In the genomic region with DNA sequence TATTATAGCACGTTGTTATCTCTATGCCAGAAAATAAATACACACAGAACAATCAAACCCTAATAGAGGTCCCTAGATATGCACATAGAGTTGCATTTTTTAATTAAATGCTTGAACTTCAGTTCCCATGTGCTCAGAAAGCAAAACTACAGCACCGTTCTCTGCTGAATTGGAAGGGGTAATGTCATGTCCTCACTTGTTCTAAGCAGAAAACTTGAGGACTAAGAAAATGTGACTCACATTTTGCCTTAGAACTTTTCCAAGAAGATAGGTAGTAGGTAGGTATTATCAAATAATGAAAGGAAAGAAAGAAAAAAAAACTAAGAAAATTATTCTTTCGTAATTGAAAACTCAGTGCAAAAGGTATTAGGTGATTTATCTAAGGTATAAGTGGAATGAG, we compare ENCODE assay signal across 26 cellular contexts.
A peak's percentile ranks its signal among the peaks of the same experiment; 100 is the strongest.
DNase-seq lines count a peak whose midpoint lies in the region; ATAC-seq, FAIRE-seq and TF ChIP-seq lines count a peak whose summit lies in the region.
"Had no signal": no experiment of that assay in that cellular context is flagged by ENCODE, and none has a peak within 500 bp of the region (broad histone marks: within the 10 kb centered on the region; RNA-seq: fewer than 3 reads in every experiment).

No MANE protein-coding gene starts in this region.

- H3F3A ChIP-seq in OCI-LY1 (ENCODE audit: insufficient read depth, low read length) = no peaks in the 10 kb centered on the region

- H3K36me3 ChIP-seq in right atrium auricular region (no peaks in the 10 kb centered on the region), OCI-LY1 (ENCODE audit: insufficient read depth, low read length) (no peaks in the 10 kb centered on the region), bronchial epithelial cell (ENCODE audit: control insufficient read depth, insufficient read depth, low read length) (no peaks in the 10 kb centered on the region), psoas muscle (ENCODE audit: insufficient read depth in 1 of 2, low read depth in 1 of 2) (no peaks in the 10 kb centered on the region), lower lobe of right lung (no peaks in the 10 kb centered on the region), gastrocnemius medialis (no peaks in the 10 kb centered on the region)

- peak; percentile 32 for ATAC-seq in Right ventricle myocardium superior (ENCODE audit: poor library complexity)
- peak in 3 of 4 donors; percentile 21 to 60 (median 28) for ATAC-seq in psoas muscle
- ATAC-seq in lower lobe of right lung = no peak
- no peak for ATAC-seq in gastrocnemius medialis
- ATAC-seq: CD8-positive, alpha-beta T cell; HCT116 had no signal

- TF ChIP-seq POLR2A in gastrocnemius medialis (IDR thresholded peaks at IDR 0.05) = no peak

- DNase-seq in Right ventricle myocardium superior (no peak), right atrium auricular region (ENCODE audit: low spot score) (no peak), bronchial epithelial cell (ENCODE audit: low read depth) (peak; percentile 85), psoas muscle (no peak), lower lobe of right lung (no peak), gastrocnemius medialis (no peak)
- no peak for DNase-seq in stimulated activated naive CD4-positive, alpha-beta T cell treated with Interleukin-2 at 50 U/mL for 16 hours (lab: John Stamatoyannopoulos, UW)
- DNase-seq: 8988T; AML-193; C1 segment of cervical spinal cord; Calu3; CD8-positive, alpha-beta T cell; DMS153; GF-D8; NCI-H1105 treated with DMSO at 0.1 percent for 48 hours; NCI-H1694; NCI-H2171; NCI-H345; NCI-H524; NCI-H774; SIG-M5; SK-N-SH had no signal

- no peak overlapping the region for H3K27ac ChIP-seq in right atrium auricular region
- H3K27ac ChIP-seq in OCI-LY1 (ENCODE audit: low read depth, low read length, poor library complexity, severe bottlenecking) = peak overlapping the region; percentile 97
- peak overlapping the region; percentile 47 for H3K27ac ChIP-seq in psoas muscle
- H3K27ac ChIP-seq in lower lobe of right lung = no peak overlapping the region
- H3K27ac ChIP-seq in gastrocnemius medialis = peak overlapping the region in 1 of 4 donors; percentile 0

- peak overlapping the region; percentile 69; the same call in 1 of the 2 replicates for H2AFZ ChIP-seq in OCI-LY1 (ENCODE audit: low read length)

- peaks cover 16% of the 10 kb centered on the region for H3K79me2 ChIP-seq in OCI-LY1 (ENCODE audit: insufficient read depth, low read length)

- in situ Hi-C loops in gastrocnemius medialis (cut with MboI; ENCODE audit: low sequenced_read_pairs in 4 of 4) = no loop called here

- H3K9me3 ChIP-seq in right atrium auricular region (no peaks in the 10 kb centered on the region), OCI-LY1 (ENCODE audit: low read length) (no peaks in the 10 kb centered on the region), psoas muscle (no peaks in the 10 kb centered on the region), lower lobe of right lung (no peaks in the 10 kb centered on the region), gastrocnemius medialis (no peaks in the 10 kb centered on the region)
- H3K9me3 ChIP-seq: SK-N-SH had no signal

- no peaks in the 10 kb centered on the region for H4K20me1 ChIP-seq in OCI-LY1 (ENCODE audit: insufficient read depth, low read length)

- H3K9ac ChIP-seq in OCI-LY1 (ENCODE audit: low read length) = peak overlapping the region; percentile 39
- H3K9ac ChIP-seq: SK-N-SH had no signal

- H3K27me3 ChIP-seq in right atrium auricular region (no peaks in the 10 kb centered on the region), OCI-LY1 (ENCODE audit: insufficient read depth, low read length) (no peaks in the 10 kb centered on the region), bronchial epithelial cell (ENCODE audit: control insufficient read depth, insufficient read depth, low read length) (no peaks in the 10 kb centered on the region), psoas muscle (ENCODE audit: insufficient read depth in 3 of 3, low read length in 2 of 3) (no peaks in the 10 kb centered on the region), lower lobe of right lung (ENCODE audit: low read depth) (no peaks in the 10 kb centered on the region), gastrocnemius medialis (no peaks in the 10 kb centered on the region)

- H3K4me1 ChIP-seq in right atrium auricular region (no peaks in the 10 kb centered on the region), OCI-LY1 (ENCODE audit: insufficient read depth, low read length, severe bottlenecking) (peaks cover 80% of the 10 kb centered on the region), psoas muscle (peaks cover 14% of the 10 kb centered on the region), lower lobe of right lung (no peaks in the 10 kb centered on the region), gastrocnemius medialis (peaks cover 14 to 15% of the 10 kb centered on the region in 2 donors)

- 16 to 32% (median 17%) methylated on average over 3 of the region's 3 CpGs for WGBS in psoas muscle, 3 donors

- H3K4me3 ChIP-seq in right atrium auricular region = no peak overlapping the region
- H3K4me3 ChIP-seq in OCI-LY1 (ENCODE audit: low read depth, low read length, poor library complexity, severe bottlenecking) = no peak overlapping the region
- H3K4me3 ChIP-seq in bronchial epithelial cell (ENCODE audit: low read depth, low read length) = no peak overlapping the region
- peak overlapping the region; percentile 40 for H3K4me3 ChIP-seq in psoas muscle
- no peak overlapping the region for H3K4me3 ChIP-seq in lower lobe of right lung
- H3K4me3 ChIP-seq in gastrocnemius medialis = peak overlapping the region in 2 of 4 donors; percentile 3 to 14

- intact Hi-C loops in Right ventricle myocardium superior (cut with DNase I) = no loop called here
- intact Hi-C loops in psoas muscle (cut with DNase I) = no loop called here
- intact Hi-C loops in lower lobe of right lung (cut with DNase I) = no loop called here
- intact Hi-C loops in gastrocnemius medialis (cut with DNase I; ENCODE audit: low total_unique reads) = no loop called here

- no peaks in the 10 kb centered on the region for H3K9me2 ChIP-seq in OCI-LY1 (ENCODE audit: low read depth, low read length)
- H3K9me2 ChIP-seq: SK-N-SH had no signal

- peak overlapping the region; percentile 61 for H3K4me2 ChIP-seq in OCI-LY1 (ENCODE audit: low read length)
- H3K4me2 ChIP-seq: SK-N-SH had no signal

- no peak for FAIRE-seq in bronchial epithelial cell (lab: Jason Lieb, UNC)
- FAIRE-seq: GM19239, H1 had no signal

- TF ChIP-seq CTCF in right atrium auricular region (IDR thresholded peaks at IDR 0.05) (no peak), OCI-LY1 (IDR thresholded peaks at IDR 0.05; ENCODE audit: low read length) (no peak), bronchial epithelial cell (IDR thresholded peaks at IDR 0.05; ENCODE audit: insufficient read depth, low read length, severe bottlenecking) (no peak), psoas muscle (IDR thresholded peaks at IDR 0.05) (no peak), lower lobe of right lung (IDR thresholded peaks at IDR 0.05) (no peak), gastrocnemius medialis (IDR thresholded peaks at IDR 0.05 in 4 of 5, conservative IDR thresholded peaks at IDR 0.05 in 1 of 5) (no peak)

Comparison
In these comparisons a context has a peak if more than half of its experiments do, and no peak if none do; other contexts are left out.
1. ATAC-seq: peak in Right ventricle myocardium superior (single experiment) and psoas muscle (3 of 4); none in lower lobe of right lung (0 of 2) and gastrocnemius medialis (0 of 2).
2. H3K27ac ChIP-seq: peak in OCI-LY1 (single experiment) and psoas muscle (single experiment); none in right atrium auricular region (0 of 2) and lower lobe of right lung (single experiment).